Comparison of ENCODE assay signal across 1 cellular context in the genomic region with DNA sequence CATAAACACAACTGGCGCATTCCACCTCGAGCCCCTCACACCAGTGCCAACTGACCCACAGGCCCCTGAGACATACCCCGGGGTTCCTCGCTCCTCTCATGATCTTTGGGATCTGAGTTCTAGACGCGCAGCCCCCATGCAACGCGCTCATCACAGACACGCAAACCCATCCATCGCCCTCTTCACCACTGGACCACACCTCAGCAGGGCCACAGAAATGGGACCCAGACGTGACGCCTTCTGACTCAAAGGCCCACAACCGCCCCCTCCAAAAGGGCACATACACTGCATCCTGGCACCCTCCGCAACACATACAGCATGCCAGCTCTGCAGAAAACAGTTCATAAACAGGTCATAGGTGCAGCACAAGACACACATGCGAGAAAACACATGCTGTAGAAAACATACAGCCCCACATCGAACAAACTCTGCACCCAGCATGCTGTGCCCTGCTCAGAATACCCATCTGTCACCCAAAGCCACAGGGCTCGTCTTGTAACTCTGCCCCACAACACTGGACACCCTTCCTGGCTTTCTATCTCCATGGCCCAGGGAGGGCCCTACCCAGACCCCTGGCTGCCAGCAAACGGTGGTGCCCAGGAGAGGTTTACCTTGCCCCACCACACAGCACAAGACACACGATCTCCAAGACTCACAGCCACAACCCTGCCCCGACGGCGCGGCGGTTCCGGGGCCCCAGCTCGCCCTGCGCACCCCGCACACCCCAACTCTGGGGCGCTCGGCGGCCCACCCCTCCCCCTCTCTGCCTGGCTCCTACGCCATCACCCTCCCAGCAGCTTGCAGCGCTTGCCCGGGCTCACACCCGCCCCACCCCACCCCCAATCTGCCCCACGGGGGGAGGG.
TF ChIP-seq lines count a peak whose summit lies in the region.

No MANE protein-coding gene starts in this region.

TF ChIP-seq in Ishikawa, 13 proteins besides CTCF, POLR2A, EP300 and RAD21 (continued from another document):
- 0 out of 2 replicates have a peak, but pooled peaks have one; percentile 8 for TF ChIP-seq YY1 (IDR thresholded peaks at IDR 0.05; ENCODE audit: low read depth)
